ENCODE assay signal across 9 cellular contexts in the genomic region with DNA sequence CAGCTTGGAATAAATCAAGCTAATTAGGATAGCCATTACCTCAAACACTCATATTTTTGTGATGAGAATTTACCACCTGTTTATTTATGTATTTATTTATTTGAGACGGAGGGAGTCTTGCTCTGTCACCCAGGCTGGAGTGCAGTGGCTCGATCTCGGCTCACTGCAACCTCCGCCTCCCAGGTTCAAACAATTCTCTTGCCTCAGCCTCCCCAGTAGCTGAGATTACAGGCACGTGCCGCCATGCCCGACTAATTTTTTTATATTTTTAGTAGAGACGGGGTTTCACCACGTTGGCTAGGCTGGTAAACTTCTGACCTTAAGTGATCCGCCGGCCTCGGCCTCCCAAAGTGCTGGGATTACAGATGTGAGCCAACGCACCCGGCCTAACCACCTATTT. TPM values are rescaled to one million over a fixed set of nuclear protein-coding genes. Genes with fewer than 3 reads are reported as not detected.
A peak's percentile ranks its signal among the peaks of the same experiment; 100 is the strongest.
DNase-seq lines count a peak whose midpoint lies in the region; ATAC-seq and TF ChIP-seq lines count a peak whose summit lies in the region.
"Not testable (repeated sequence)": the region's sequence is repeated elsewhere in the genome, so short reads cannot be mapped to it uniquely, and the experiment has no call there.
"Had no signal": no experiment of that assay in that cellular context is flagged by ENCODE, and none has a peak within 500 bp of the region (broad histone marks: within the 10 kb centered on the region; RNA-seq: fewer than 3 reads in every experiment).

No MANE protein-coding gene starts in this region.

- POLR2A ChIA-PET in T-cell (lab: Charles Lee), result interaction anchor here in 1 of 2 donors (1.8 kb wide), 1 partner anchor 74 kb away, joined by 7 read pairs; no protein-coding TSS in a partner anchor
- POLR2A ChIA-PET in activated naive CD8-positive, alpha-beta T cell treated with anti-CD3 and anti-CD28 coated beads, Interleukin-2, amount 10 ng/mL, durations not matched to agents 7 days and 5 days (lab: Charles Lee), result interaction anchor here (1.2 to 6.0 kb wide), 8 partner anchors 23 to 311 kb away, joined by 3 to 37 read pairs (median 8); partner anchors contain the start of genes CTSF, DPP3, PELI3 and RBM14

- peak overlapping the region in 1 of 7 donors; percentile 83 for H3K27ac Mint-ChIP-seq in CD14-positive monocyte
- peak overlapping the region; percentile 86 to 91 for H3K27ac Mint-ChIP-seq in T-cell
- peak overlapping the region; percentile 65 for H3K27ac Mint-ChIP-seq in activated naive CD8-positive, alpha-beta T cell treated with anti-CD3 and anti-CD28 coated beads, Interleukin-2, amount 10 ng/mL, durations not matched to agents 7 days and 5 days
- H3K27ac Mint-ChIP-seq in immature natural killer cell, result peak overlapping the region; percentile 85 to 93 (median 90)
- not testable (repeated sequence) for H3K27ac Mint-ChIP-seq in nephron progenitor cell
- H3K27ac Mint-ChIP-seq in stimulated activated naive CD8-positive, alpha-beta T cell treated with anti-CD3 and anti-CD28 coated beads, Interleukin-15, Interleukin-2, amounts not matched to agents 100 ng/mL and 50 ng/mL, for 24 hours, result peak overlapping the region; percentile 82

- not testable (repeated sequence) for ATAC-seq in T-cell (replicated peaks in 1 of 4); activated naive CD8-positive, alpha-beta T cell treated with anti-CD3 and anti-CD28 coated beads, Interleukin-2, amount 10 ng/mL, durations not matched to agents 7 days and 5 days (ENCODE audit: low read depth)

- H3K4me1 Mint-ChIP-seq in CD14-positive monocyte (peaks cover 37% of the 10 kb centered on the region), T-cell (peaks cover 35 to 48% (median 45%) of the 10 kb centered on the region in 3 donors), immature natural killer cell (peaks cover 39 to 42% of the 10 kb centered on the region in 2 donors), nephron progenitor cell (peaks cover 77% of the 10 kb centered on the region)
- H3K4me1 Mint-ChIP-seq in activated naive CD8-positive, alpha-beta T cell treated with anti-CD3 and anti-CD28 coated beads, Interleukin-2, amount 10 ng/mL, durations not matched to agents 7 days and 5 days, result peaks cover 25% of the 10 kb centered on the region
- H3K4me1 Mint-ChIP-seq in stimulated activated naive CD8-positive, alpha-beta T cell treated with anti-CD3 and anti-CD28 coated beads, Interleukin-15, Interleukin-2, amounts not matched to agents 100 ng/mL and 50 ng/mL, for 24 hours (ENCODE audit: low read depth), result peaks cover 29% of the 10 kb centered on the region

- not testable (repeated sequence) for DNase-seq in CD14-positive monocyte (ENCODE audit: low spot score); T-cell; activated naive CD8-positive, alpha-beta T cell treated with anti-CD3 and anti-CD28 coated beads, Interleukin-2, amount 10 ng/mL, durations not matched to agents 7 days and 5 days; immature natural killer cell; nephron progenitor cell

- intact Hi-C loops in CD14-positive monocyte (cut with micrococcal nuclease), result not testable (repeated sequence)

- peaks cover 10% of the 10 kb centered on the region for H3K4me1 ChIP-seq in HUES64 (ENCODE audit: insufficient read depth, low read length)
- H3K4me1 ChIP-seq in endocrine pancreas (ENCODE audit: control insufficient read depth, insufficient read depth, low read length), result not testable (repeated sequence)

- H3K27me3 Mint-ChIP-seq in CD14-positive monocyte (ENCODE audit: low read depth in 3 of 3), result peaks cover 19 to 31% (median 22%) of the 10 kb centered on the region in 3 donors
- not testable (repeated sequence) for H3K27me3 Mint-ChIP-seq in T-cell; activated naive CD8-positive, alpha-beta T cell treated with anti-CD3 and anti-CD28 coated beads, Interleukin-2, amount 10 ng/mL, durations not matched to agents 7 days and 5 days; immature natural killer cell (ENCODE audit: low read depth in 3 of 3); nephron progenitor cell (ENCODE audit: low read depth, poor library complexity); stimulated activated naive CD8-positive, alpha-beta T cell treated with anti-CD3 and anti-CD28 coated beads, Interleukin-15, Interleukin-2, amounts not matched to agents 100 ng/mL and 50 ng/mL, for 24 hours

- TF ChIP-seq CTCF in CD14-positive monocyte (IDR thresholded peaks at IDR 0.05); nephron progenitor cell (IDR thresholded peaks at IDR 0.05): not testable (repeated sequence)

- not testable (repeated sequence) for H3K36me3 ChIP-seq in HUES64 (ENCODE audit: insufficient read depth, low read length); endocrine pancreas (ENCODE audit: control insufficient read depth, insufficient read depth, low read length)

- WGBS in HUES64, result 89% methylated on average over 14 of the region's 14 CpGs

- peak overlapping the region; percentile 87 for H3K4me3 ChIP-seq in HUES64 (ENCODE audit: low read length)
- peak overlapping the region; percentile 72 for H3K4me3 ChIP-seq in endocrine pancreas (ENCODE audit: control insufficient read depth, insufficient read depth, low read length)

- H3K9me3 Mint-ChIP-seq in CD14-positive monocyte; T-cell; activated naive CD8-positive, alpha-beta T cell treated with anti-CD3 and anti-CD28 coated beads, Interleukin-2, amount 10 ng/mL, durations not matched to agents 7 days and 5 days; immature natural killer cell; nephron progenitor cell; stimulated activated naive CD8-positive, alpha-beta T cell treated with anti-CD3 and anti-CD28 coated beads, Interleukin-15, Interleukin-2, amounts not matched to agents 100 ng/mL and 50 ng/mL, for 24 hours: not testable (repeated sequence)

- H3K36me3 Mint-ChIP-seq in CD14-positive monocyte, result peaks cover 30 to 35% of the 10 kb centered on the region in 2 donors
- peaks cover 15% of the 10 kb centered on the region for H3K36me3 Mint-ChIP-seq in T-cell
- H3K36me3 Mint-ChIP-seq in activated naive CD8-positive, alpha-beta T cell treated with anti-CD3 and anti-CD28 coated beads, Interleukin-2, amount 10 ng/mL, durations not matched to agents 7 days and 5 days, result peaks cover 19% of the 10 kb centered on the region
- H3K36me3 Mint-ChIP-seq in immature natural killer cell, result peaks cover 9 to 12% (median 11%) of the 10 kb centered on the region in 3 donors
- H3K36me3 Mint-ChIP-seq in nephron progenitor cell (ENCODE audit: low read depth), result not testable (repeated sequence)
- peaks cover 12% of the 10 kb centered on the region for H3K36me3 Mint-ChIP-seq in stimulated activated naive CD8-positive, alpha-beta T cell treated with anti-CD3 and anti-CD28 coated beads, Interleukin-15, Interleukin-2, amounts not matched to agents 100 ng/mL and 50 ng/mL, for 24 hours (ENCODE audit: low read depth)

- H3K27ac ChIP-seq in HUES64 (ENCODE audit: low read depth, low read length), result not testable (repeated sequence)

- H3K27me3 ChIP-seq in HUES64 (ENCODE audit: insufficient read depth, low read length); endocrine pancreas (ENCODE audit: control insufficient read depth, insufficient read depth, low read length): not testable (repeated sequence)

- H3K4me3 Mint-ChIP-seq in CD14-positive monocyte, result peak overlapping the region; percentile 81 to 91
- H3K4me3 Mint-ChIP-seq in T-cell, result peak overlapping the region; percentile 81 to 85 (median 85)
- H3K4me3 Mint-ChIP-seq in activated naive CD8-positive, alpha-beta T cell treated with anti-CD3 and anti-CD28 coated beads, Interleukin-2, amount 10 ng/mL, durations not matched to agents 7 days and 5 days, result peak overlapping the region; percentile 83
- H3K4me3 Mint-ChIP-seq in immature natural killer cell, result peak overlapping the region; percentile 84 to 93 (median 88)
- peak overlapping the region; percentile 88 for H3K4me3 Mint-ChIP-seq in nephron progenitor cell
- H3K4me3 Mint-ChIP-seq in stimulated activated naive CD8-positive, alpha-beta T cell treated with anti-CD3 and anti-CD28 coated beads, Interleukin-15, Interleukin-2, amounts not matched to agents 100 ng/mL and 50 ng/mL, for 24 hours, result peak overlapping the region; percentile 92

- CTCF ChIA-PET in T-cell (lab: Charles Lee), result interaction anchor here in 1 of 2 donors (1.3 to 1.6 kb wide), 2 partner anchors 93 to 133 kb away, joined by 4 to 12 read pairs; partner anchors contain the start of genes RBM4 and RBM4B

- H3K9me3 ChIP-seq in HUES64 (ENCODE audit: insufficient read depth, low read depth, low read length); endocrine pancreas (ENCODE audit: control insufficient read depth, low read length): not testable (repeated sequence)

- not testable (repeated sequence) for H3K9ac ChIP-seq in HUES64 (ENCODE audit: low read depth, low read length)
- H3K9ac ChIP-seq in endocrine pancreas (ENCODE audit: control insufficient read depth, insufficient read depth, low read length), result peak overlapping the region; percentile 8

RNA-seq across cellular contexts. Expression of gene ZDHHC24, which starts 0.9 kb away (rescaled TPM):
- polyA plus RNA-seq in CD14-positive monocyte, result 10 to 100 TPM; 10.9 to 11.9 TPM
- 3.1 TPM for polyA plus RNA-seq in HUES64 (2013, experiment 1 of 2)
- polyA plus RNA-seq in HUES64 (2013, experiment 2 of 2), result 3.1 TPM
- 10 to 100 TPM; 17.2 to 25.7 (median 23.5) TPM for total RNA-seq in T-cell
- total RNA-seq in activated naive CD8-positive, alpha-beta T cell treated with anti-CD3 and anti-CD28 coated beads, Interleukin-2, amount 10 ng/mL, durations not matched to agents 7 days and 5 days, result 10 to 100 TPM; 22.1 to 23.0 TPM
- 10 to 100 TPM; 19.8 to 28.0 (median 24.7) TPM for polyA plus RNA-seq in immature natural killer cell

RNA-seq across cellular contexts. Expression of gene ACTN3, which starts 1.8 kb away (rescaled TPM):
- polyA plus RNA-seq in CD14-positive monocyte (not detected), immature natural killer cell (under 1 TPM in 1 of 3 donors, not detected in 2; 0.07 TPM)
- polyA plus RNA-seq in HUES64 (2013, experiment 1 of 2), result 7.9 TPM
- polyA plus RNA-seq in HUES64 (2013, experiment 2 of 2), result 10.8 TPM
- under 1 TPM; 0.18 to 0.30 (median 0.23) TPM for total RNA-seq in T-cell
- under 1 TPM in 1 of 2 experiments, not detected in 1; 0.11 TPM for total RNA-seq in activated naive CD8-positive, alpha-beta T cell treated with anti-CD3 and anti-CD28 coated beads, Interleukin-2, amount 10 ng/mL, durations not matched to agents 7 days and 5 days
- total RNA-seq: M059J had no signal

RNA-seq across cellular contexts. Expression of gene CTSF, which starts 23.5 kb away (rescaled TPM):
- polyA plus RNA-seq in CD14-positive monocyte (1 to 10 TPM; 1.5 to 2.3 TPM), immature natural killer cell (10 to 100 TPM; 24.2 to 56.7 (median 48.8) TPM)
- polyA plus RNA-seq in HUES64 (2013, experiment 1 of 2), result 5.7 TPM
- polyA plus RNA-seq in HUES64 (2013, experiment 2 of 2), result 7.9 TPM
- 10 to 100 TPM; 18.2 to 39.3 (median 30.4) TPM for total RNA-seq in T-cell
- total RNA-seq in activated naive CD8-positive, alpha-beta T cell treated with anti-CD3 and anti-CD28 coated beads, Interleukin-2, amount 10 ng/mL, durations not matched to agents 7 days and 5 days, result 10 to 100 TPM; 13.5 to 14.2 TPM

RNA-seq across cellular contexts. Expression of gene BBS1, which starts 34.5 kb away (rescaled TPM):
- polyA plus RNA-seq in CD14-positive monocyte (1 to 10 TPM; 1.3 to 3.5 TPM), immature natural killer cell (1 to 10 TPM; 5.3 to 8.3 (median 6.2) TPM)
- polyA plus RNA-seq in HUES64 (2013, experiment 1 of 2), result 11.1 TPM
- 15.4 TPM for polyA plus RNA-seq in HUES64 (2013, experiment 2 of 2)
- total RNA-seq in T-cell, result 10 to 100 TPM; 17.0 to 41.6 (median 34.9) TPM
- total RNA-seq in activated naive CD8-positive, alpha-beta T cell treated with anti-CD3 and anti-CD28 coated beads, Interleukin-2, amount 10 ng/mL, durations not matched to agents 7 days and 5 days, result 10 to 100 TPM; 22.6 to 26.4 TPM

RNA-seq across cellular contexts. Expression of gene CCDC87, which starts 47.9 kb away (rescaled TPM):
- polyA plus RNA-seq in CD14-positive monocyte, result not detected
- polyA plus RNA-seq in HUES64 (2013, experiment 1 of 2), result 0.45 TPM
- polyA plus RNA-seq in HUES64 (2013, experiment 2 of 2), result 0.63 TPM
- total RNA-seq in T-cell, result under 1 TPM; 0.10 to 0.65 (median 0.32) TPM
- total RNA-seq in activated naive CD8-positive, alpha-beta T cell treated with anti-CD3 and anti-CD28 coated beads, Interleukin-2, amount 10 ng/mL, durations not matched to agents 7 days and 5 days, result under 1 TPM; 0.09 to 0.14 TPM
- polyA plus RNA-seq in immature natural killer cell, result not detected
